In the genomic region with DNA sequence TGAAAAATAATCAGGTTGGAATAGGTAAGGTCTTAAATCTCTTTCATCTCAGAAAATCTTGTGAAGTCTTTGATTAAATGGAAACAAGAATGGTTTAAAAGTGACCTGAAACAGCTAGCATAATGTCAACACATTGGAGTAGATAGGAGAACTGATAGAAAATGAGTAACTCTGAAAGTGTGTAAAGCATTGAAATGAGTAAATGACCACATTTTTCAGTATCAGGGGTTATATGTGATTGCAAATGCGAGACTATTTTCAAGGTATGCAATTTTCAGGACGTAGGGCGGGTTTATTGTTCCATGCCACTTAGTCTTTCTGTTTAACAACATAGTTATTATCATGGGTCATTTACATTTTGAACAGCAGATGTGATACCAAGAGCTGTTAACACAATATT, we compare ENCODE assay signal across 15 cellular contexts.
A peak's percentile ranks its signal among the peaks of the same experiment; 100 is the strongest.
DNase-seq lines count a peak whose midpoint lies in the region; ATAC-seq, FAIRE-seq and TF ChIP-seq lines count a peak whose summit lies in the region.
"Had no signal": no experiment of that assay in that cellular context is flagged by ENCODE, and none has a peak within 500 bp of the region (broad histone marks: within the 10 kb centered on the region; RNA-seq: fewer than 3 reads in every experiment).

No MANE protein-coding gene starts in this region.

- ATAC-seq in GM18517 (IDR thresholded peaks at IDR 0.05; ENCODE audit: unreplicated experiment) (peak; percentile 85), GM21390 (IDR thresholded peaks at IDR 0.05; ENCODE audit: unreplicated experiment) (peak; percentile 81), HG02943 (IDR thresholded peaks at IDR 0.05; ENCODE audit: low read depth, unreplicated experiment) (peak; percentile 63), HG03558 (IDR thresholded peaks at IDR 0.05; ENCODE audit: extremely low read depth, unreplicated experiment) (peak; percentile 97), HepG2 (no peak)
- ATAC-seq: activated CD8-positive, alpha-beta T cell treated with anti-CD3 and anti-CD28 coated beads, Interleukin-2, amount 10 ng/mL, durations not matched to agents 7 days and 5 days; pancreas had no signal

- no peaks in the 10 kb centered on the region for H3K9me3 Mint-ChIP-seq in glutamatergic neuron (ENCODE audit: unreplicated experiment)

- no peak overlapping the region for H2AFZ ChIP-seq in HepG2 (ENCODE audit: low read length)

- H3K79me2 ChIP-seq in HepG2 (ENCODE audit: insufficient read depth, low read length) = no peaks in the 10 kb centered on the region

- no peak for TF ChIP-seq RAD21 in HepG2 (CRISPR knock-in tag; IDR thresholded peaks at IDR 0.05)

- no peak overlapping the region for H3K9ac ChIP-seq in HepG2 (ENCODE audit: insufficient read depth, low read depth, low read length)

- H3K4me1 ChIP-seq in HepG2 (ENCODE audit: insufficient read depth, low read length) = no peaks in the 10 kb centered on the region
- H3K4me1 ChIP-seq: pancreas had no signal

- H3K36me3 ChIP-seq in HepG2 (replicated peaks in 1 of 2; ENCODE audit: control insufficient read depth in 1 of 2, insufficient read depth in 2 of 2, low read length in 2 of 2) = no peaks in the 10 kb centered on the region
- H3K36me3 ChIP-seq: pancreas had no signal

- CTCF ChIA-PET in HepG2 (lab: Yijun Ruan, JAX; ENCODE audit: low intra/inter-chr PET ratio, low total read pairs) = no interaction called here

- WGBS in HepG2 (ENCODE audit: low lambda C conversion rate) = 32% methylated on average over 3 of the region's 3 CpGs

- no peaks in the 10 kb centered on the region for H3K27me3 ChIP-seq in HepG2 (ENCODE audit: control insufficient read depth in 1 of 2, insufficient read depth in 2 of 2, low read length in 2 of 2)
- H3K27me3 ChIP-seq: pancreas had no signal

- H3K9me3 ChIP-seq in HepG2 (ENCODE audit: low read length) = no peaks in the 10 kb centered on the region
- H3K9me3 ChIP-seq: pancreas had no signal

- TF ChIP-seq EP300 in HepG2 (IDR thresholded peaks at IDR 0.05; ENCODE audit: low read depth in 2 of 2, low read length in 2 of 2) (no peak), HepG2 (CRISPR knock-in tag; IDR thresholded peaks at IDR 0.05; ENCODE audit: borderline replicate concordance) (no peak)

- in situ Hi-C loops in HepG2 (cut with HindIII; ENCODE audit: extremely low pct_ligation_motif_present, low pct_unique_long_range_greater_than_20kb) = no loop called here

- intact Hi-C loops in HepG2 (cut with micrococcal nuclease; ENCODE audit: unreplicated experiment) = no loop called here

- no peaks in the 10 kb centered on the region for H3K27me3 Mint-ChIP-seq in glutamatergic neuron (ENCODE audit: unreplicated experiment)
- H3K27me3 Mint-ChIP-seq: central memory CD8-positive, alpha-beta T cell had no signal

- POLR2A ChIA-PET in HepG2 (lab: Yijun Ruan, JAX) = no interaction called here

- H3K27ac ChIP-seq in HepG2 (ENCODE audit: extremely low read length, insufficient read depth, low read length) = no peak overlapping the region
- H3K27ac ChIP-seq: pancreas, RWPE1 had no signal

- no peaks in the 10 kb centered on the region for H4K20me1 ChIP-seq in HepG2 (ENCODE audit: insufficient read depth, low read length)

- no peak overlapping the region for H3K27ac Mint-ChIP-seq in glutamatergic neuron (ENCODE audit: unreplicated experiment)
- H3K27ac Mint-ChIP-seq: activated CD8-positive, alpha-beta T cell treated with anti-CD3 and anti-CD28 coated beads, Interleukin-2, amount 10 ng/mL, durations not matched to agents 7 days and 5 days had no signal

- FAIRE-seq in HepG2 (lab: Jason Lieb, UNC) = no peak

- H3K4me3 Mint-ChIP-seq in glutamatergic neuron (ENCODE audit: unreplicated experiment) = no peak overlapping the region
- H3K4me3 Mint-ChIP-seq: activated CD8-positive, alpha-beta T cell treated with anti-CD3 and anti-CD28 coated beads, Interleukin-2, amount 10 ng/mL, durations not matched to agents 7 days and 5 days; central memory CD8-positive, alpha-beta T cell had no signal

- H3K36me3 Mint-ChIP-seq in glutamatergic neuron (ENCODE audit: unreplicated experiment) = no peaks in the 10 kb centered on the region

- BruUV-seq in HepG2 (replicated peaks; lab: Mats Ljungman, UMichigan) = no TSS peak

- no peak for TF ChIP-seq POLR2A in HepG2 (IDR thresholded peaks at IDR 0.05; ENCODE audit: insufficient read depth in 1 of 2, low read depth in 2 of 2, low read length in 2 of 2)

- no peak for DNase-seq in nucleus accumbens (lab: John Stamatoyannopoulos, UW)
- no peak for DNase-seq in glutamatergic neuron
- DNase-seq in HepG2 (ENCODE audit: low spot score) = no peak
- no peak for DNase-seq in NCI-H1930 (lab: John Stamatoyannopoulos, UW)
- DNase-seq: activated CD8-positive, alpha-beta T cell treated with anti-CD3 and anti-CD28 coated beads, Interleukin-2, amount 10 ng/mL, durations not matched to agents 7 days and 5 days; activated naive CD4-positive, alpha-beta T cell treated with anti-CD3 and anti-CD28 coated beads, Interleukin-2, amount 50 U/mL, for 16 hours; MV-4-11; NCI-H510A; pancreas had no signal

- no peak overlapping the region for H3K4me2 ChIP-seq in HepG2 (ENCODE audit: low read depth, low read length)

- TF ChIP-seq CTCF in glutamatergic neuron (IDR thresholded peaks at IDR 0.05; ENCODE audit: partially characterized antibody, unreplicated experiment) (no peak), HepG2 (CRISPR knock-in tag; IDR thresholded peaks at IDR 0.05) (no peak)

- no peak overlapping the region for H3K4me3 ChIP-seq in HepG2 (replicated peaks in 1 of 3; ENCODE audit: insufficient read depth in 1 of 3, low read depth in 2 of 3, low read length in 3 of 3)
- H3K4me3 ChIP-seq: pancreas had no signal

- no peaks in the 10 kb centered on the region for H3K4me1 Mint-ChIP-seq in glutamatergic neuron (ENCODE audit: low read depth, unreplicated experiment)
- H3K4me1 Mint-ChIP-seq: central memory CD8-positive, alpha-beta T cell had no signal

TF ChIP-seq in HepG2, 621 proteins besides CTCF, POLR2A, EP300 and RAD21 (continues in another document):
- TF ChIP-seq ZSCAN31 (CRISPR knock-in tag; IDR thresholded peaks at IDR 0.05; ENCODE audit: low read depth) (no peak), SMARCC2 (IDR thresholded peaks at IDR 0.05) (no peak), CEBPG (CRISPR knock-in tag; IDR thresholded peaks at IDR 0.05) (no peak), FOXC1 (CRISPR knock-in tag; IDR thresholded peaks at IDR 0.05; ENCODE audit: borderline replicate concordance) (no peak), SOX13 (IDR thresholded peaks at IDR 0.05) (no peak), SOX13 (CRISPR knock-in tag; conservative IDR thresholded peaks at IDR 0.05 in 1 of 2, IDR thresholded peaks at IDR 0.05 in 1 of 2) (no peak), ZNF230 (CRISPR knock-in tag; IDR thresholded peaks at IDR 0.05) (no peak), GLI4 (CRISPR knock-in tag; IDR thresholded peaks at IDR 0.05; ENCODE audit: borderline replicate concordance) (no peak), ZNF589 (CRISPR knock-in tag; conservative IDR thresholded peaks at IDR 0.05) (no peak), SP1 (IDR thresholded peaks at IDR 0.05) (no peak), SP1 (CRISPR knock-in tag; IDR thresholded peaks at IDR 0.05) (no peak)
- TF ChIP-seq, protein P1, sequence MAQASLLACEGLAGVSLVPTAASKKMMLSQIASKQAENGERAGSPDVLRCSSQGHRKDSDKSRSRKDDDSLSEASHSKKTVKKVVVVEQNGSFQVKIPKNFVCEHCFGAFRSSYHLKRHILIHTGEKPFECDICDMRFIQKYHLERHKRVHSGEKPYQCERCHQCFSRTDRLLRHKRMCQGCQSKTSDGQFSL (CRISPR knock-in tag; IDR thresholded peaks at IDR 0.05) = no peak
